9 cellular contexts compared by ENCODE assay signal in genomic region chr1:154157520-154158306, GRCh38. TPM values are rescaled to one million over a fixed set of nuclear protein-coding genes. Genes with fewer than 3 reads are reported as not detected.
DNase-seq lines count a peak whose midpoint lies in the region; ATAC-seq, FAIRE-seq and TF ChIP-seq lines count a peak whose summit lies in the region.
"Had no signal": no experiment of that assay in that cellular context is flagged by ENCODE, and none has a peak within 500 bp of the region (broad histone marks: within the 10 kb centered on the region; RNA-seq: fewer than 3 reads in every experiment).

No MANE protein-coding gene starts in this region.

- intact Hi-C loops in kidney (cut with DNase I) = no loop called here

- peaks cover 21 to 82% of the 10 kb centered on the region in 2 experiments for H3K36me3 ChIP-seq in HEK293 (ENCODE audit: control insufficient read depth in 2 of 2, insufficient read depth in 1 of 2, low read length in 2 of 2)
- peaks cover 18 to 24% of the 10 kb centered on the region in 2 donors for H3K36me3 ChIP-seq in kidney (ENCODE audit: control insufficient read depth in 1 of 2, insufficient read depth in 2 of 2, low read length in 2 of 2)

- peak; percentile 86 for DNase-seq in ELF-1 (ENCODE audit: low read depth, low spot score)
- peak; percentile 33 for DNase-seq in OCI-M2 (lab: John Stamatoyannopoulos, UW; ENCODE audit: unreplicated experiment)
- DNase-seq in activated T-helper 9 cell treated with anti-CD3 and anti-CD28 coated beads, Interleukin-2, amount 50 U/mL, for 16 hours (ENCODE audit: low read depth) = peak; percentile 48
- no peak for DNase-seq in memory B cell (ENCODE audit: low spot score in 2 of 2)
- DNase-seq in stimulated activated naive CD4-positive, alpha-beta T cell (lab: John Stamatoyannopoulos, UW) = peak; percentile 32 to 88 (median 74)
- no peak for DNase-seq in GDM1 (lab: John Stamatoyannopoulos, UW)
- DNase-seq in kidney = no peak

- no peaks in the 10 kb centered on the region for H3K27me3 Mint-ChIP-seq in memory B cell

- CTCF ChIA-PET in HEK293 (lab: Yijun Ruan, JAX) = interaction anchor here (1.6 kb wide), 1 partner anchor 12 kb away, joined by 6 read pairs; no protein-coding TSS in a partner anchor

- H3K27ac ChIP-seq in HEK293 (ENCODE audit: extremely low read depth, low read depth, low read length) (no peak overlapping the region), kidney (ENCODE audit: low read depth in 2 of 2, low read length in 2 of 2) (no peak overlapping the region)

- H3K9me3 Mint-ChIP-seq in memory B cell = no peaks in the 10 kb centered on the region

- peaks cover 35% of the 10 kb centered on the region for H3K36me3 Mint-ChIP-seq in memory B cell

- TF ChIP-seq CTCF in HEK293 (tag by site-specific recombination; IDR thresholded peaks at IDR 0.05) (no peak), kidney (IDR thresholded peaks at IDR 0.05; ENCODE audit: borderline replicate concordance, extremely low read depth, insufficient read depth) (no peak)

- peak overlapping the region; percentile 55 for H3K4me3 Mint-ChIP-seq in memory B cell

- H3K4me1 Mint-ChIP-seq in memory B cell = peaks cover 24% of the 10 kb centered on the region

- no peak overlapping the region for H3K4me3 ChIP-seq in HEK293 (ENCODE audit: low read depth, low read length)
- no peak overlapping the region for H3K4me3 ChIP-seq in kidney (ENCODE audit: low read length in 2 of 2)

- peak; percentile 71 for ATAC-seq in memory B cell (ENCODE audit: low read depth)

- H3K9ac ChIP-seq in kidney (ENCODE audit: low read length in 2 of 2) = no peak overlapping the region

- POLR2A ChIA-PET in HEK293 (lab: Yijun Ruan, JAX) = no interaction called here

- H3K4me1 ChIP-seq in HEK293 (ENCODE audit: control insufficient read depth, insufficient read depth, low read length) (no peaks in the 10 kb centered on the region), kidney (ENCODE audit: control insufficient read depth in 1 of 2, insufficient read depth in 1 of 2, low read depth in 1 of 2, low read length in 2 of 2) (peaks cover 0 to 3% of the 10 kb centered on the region in 2 donors)

- no peaks in the 10 kb centered on the region for H3K9me3 ChIP-seq in HEK293 (ENCODE audit: control insufficient read depth, insufficient read depth, low read depth, low read length)
- no peaks in the 10 kb centered on the region for H3K9me3 ChIP-seq in kidney (ENCODE audit: control insufficient read depth in 1 of 2, low read length in 2 of 2)

- peak overlapping the region; percentile 14 for H3K27ac Mint-ChIP-seq in memory B cell

- FAIRE-seq in kidney (lab: Jason Lieb, UNC) = no peak

TF ChIP-seq in HEK293, 187 proteins besides CTCF, POLR2A, EP300 and RAD21 (continues in another document):
- peak; percentile 63; the same call in 1 of the 2 replicates for TF ChIP-seq SCRT2 (tag by site-specific recombination; IDR thresholded peaks at IDR 0.05)
- TF ChIP-seq ZNF426 (tag by site-specific recombination; IDR thresholded peaks at IDR 0.05) = no peak
- no peak for TF ChIP-seq MYNN (tag by site-specific recombination; IDR thresholded peaks at IDR 0.05; ENCODE audit: borderline replicate concordance)
- no peak for TF ChIP-seq ZNF280D (tag by site-specific recombination; IDR thresholded peaks at IDR 0.05)
- peak; percentile 95 for TF ChIP-seq ZFHX2 (tag by site-specific recombination; conservative IDR thresholded peaks at IDR 0.05)
- TF ChIP-seq ELK4 (IDR thresholded peaks at IDR 0.05; ENCODE audit: borderline replicate concordance, low read depth, low read length) = no peak
- TF ChIP-seq ZNF148 (tag by site-specific recombination; IDR thresholded peaks at IDR 0.05; ENCODE audit: borderline replicate concordance) = no peak
- no peak for TF ChIP-seq ZNF416 (tag by site-specific recombination; IDR thresholded peaks at IDR 0.05)
- TF ChIP-seq ZNF776 (tag by site-specific recombination; IDR thresholded peaks at IDR 0.05; ENCODE audit: borderline replicate concordance) = no peak
- TF ChIP-seq ZNF792 (tag by site-specific recombination; IDR thresholded peaks at IDR 0.05) = no peak
- TF ChIP-seq ZNF837 (tag by site-specific recombination; IDR thresholded peaks at IDR 0.05) = no peak
- TF ChIP-seq ZNF843 (tag by site-specific recombination; IDR thresholded peaks at IDR 0.05) = no peak
- peak; percentile 16; the same call in 1 of the 2 replicates for TF ChIP-seq ZBTB48 (tag by site-specific recombination; IDR thresholded peaks at IDR 0.05)
- TF ChIP-seq TRIM28 (IDR thresholded peaks at IDR 0.05; ENCODE audit: borderline replicate concordance, low read length) = no peak
- TF ChIP-seq ZNF692 (tag by site-specific recombination; IDR thresholded peaks at IDR 0.05) = peak; percentile 24; the same call in 1 of the 2 replicates
- TF ChIP-seq ZNF394 (tag by site-specific recombination; IDR thresholded peaks at IDR 0.05; ENCODE audit: borderline replicate concordance) = peak; percentile 87
- no peak for TF ChIP-seq WT1 (tag by site-specific recombination; IDR thresholded peaks at IDR 0.05)
- TF ChIP-seq EGR2 (tag by site-specific recombination; IDR thresholded peaks at IDR 0.05; ENCODE audit: low read depth) = peak; percentile 93
- no peak for TF ChIP-seq SP2 (tag by site-specific recombination; IDR thresholded peaks at IDR 0.05)

RNA-seq across cellular contexts. Expression of gene NUP210L, which starts 2.8 kb away (rescaled TPM):
- total RNA-seq in kidney = 0.06 TPM
- polyA plus RNA-seq in kidney (ENCODE audit: insufficient read depth, low read depth, low replicate concordance) = not detected

RNA-seq across cellular contexts. Expression of gene TPM3, which starts 34.2 kb away (rescaled TPM):
- total RNA-seq in kidney = 315 TPM
- polyA plus RNA-seq in kidney (ENCODE audit: insufficient read depth, low read depth, low replicate concordance) = 156 TPM

RNA-seq across cellular contexts. Expression of gene CFAP141, which starts 48.4 kb away (rescaled TPM):
- total RNA-seq in kidney = not detected
- polyA plus RNA-seq in kidney (ENCODE audit: insufficient read depth, low read depth, low replicate concordance) = not detected
- total RNA-seq: mononuclear cell had no signal

Comparison
In these comparisons a context has a peak if more than half of its experiments do, and no peak if none do; other contexts are left out.
1. DNase-seq: peak in ELF-1 (single experiment), OCI-M2 (single experiment), activated T-helper 9 cell treated with anti-CD3 and anti-CD28 coated beads, Interleukin-2, amount 50 U/mL, for 16 hours (single experiment) and stimulated activated naive CD4-positive, alpha-beta T cell (6 of 6); none in memory B cell (0 of 2), GDM1 (single experiment) and kidney (single experiment).